Comparison of ENCODE assay signal across 8 cellular contexts in the genomic region with DNA sequence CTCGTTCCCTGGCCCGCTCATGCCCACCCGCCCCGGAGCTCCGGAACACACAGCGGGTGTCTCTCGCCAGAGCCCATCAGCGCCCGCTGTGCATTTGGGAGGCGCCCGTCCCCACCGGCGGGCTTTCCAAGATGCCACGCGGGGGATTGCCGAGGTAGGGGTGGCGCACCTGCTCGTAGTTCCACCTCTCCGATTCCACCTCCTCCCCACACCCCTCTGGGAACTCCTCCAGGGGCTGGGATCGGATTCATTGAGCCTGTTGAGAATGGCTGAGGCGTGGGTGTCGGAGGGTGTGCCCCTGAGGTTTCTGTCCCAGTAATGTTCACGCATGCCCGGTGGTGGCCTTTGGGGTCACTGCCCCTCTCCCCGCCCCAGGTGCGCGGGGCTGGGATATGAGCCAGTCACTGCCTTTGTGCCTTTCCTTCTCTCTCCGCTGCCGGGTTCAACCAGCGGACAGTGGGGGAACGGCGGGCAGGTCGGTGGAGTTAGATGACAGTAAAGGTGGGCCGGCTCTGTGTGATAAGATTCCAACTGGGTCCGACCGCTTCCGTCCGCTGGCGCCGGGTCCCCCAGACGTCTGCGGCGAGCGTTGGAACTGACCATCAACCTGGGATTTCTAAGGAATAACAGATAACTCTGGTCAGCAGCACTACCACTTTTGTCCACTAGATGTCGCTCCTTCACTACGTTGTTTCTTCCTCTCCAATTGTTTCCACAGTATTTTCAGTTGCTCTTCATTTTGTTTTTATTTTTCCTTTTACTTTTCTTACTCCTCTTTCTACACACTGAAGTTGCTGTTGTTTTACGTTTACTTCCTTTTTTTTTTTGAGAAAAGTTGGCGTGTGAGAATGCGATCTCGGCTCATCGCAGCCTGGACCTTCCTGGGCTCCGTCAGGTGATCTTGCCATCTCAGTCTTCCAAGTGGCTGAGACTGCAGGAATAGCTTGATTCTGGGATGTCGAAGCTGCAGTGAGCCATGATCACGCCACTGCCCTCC.
A peak's percentile ranks its signal among the peaks of the same experiment; 100 is the strongest.
DNase-seq lines count a peak whose midpoint lies in the region; ATAC-seq lines count a peak whose summit lies in the region.

No MANE protein-coding gene starts in this region.

- DNase-seq in activated CD4-positive, alpha-beta T cell treated with anti-CD3 and anti-CD28 coated beads for 24 hours (ENCODE audit: low read depth in 2 of 2), result peak; percentile 52 to 57
- DNase-seq in activated CD4-positive, alpha-beta T cell treated with anti-CD3 and anti-CD28 coated beads for 1 hour, result no peak
- DNase-seq in NCI-H345 (lab: John Stamatoyannopoulos, UW) (peak; percentile 44), medulla oblongata (ENCODE audit: extremely low spot score) (peak; percentile 87)
- DNase-seq in activated CD4-positive, alpha-beta T cell treated with anti-CD3 and anti-CD28 coated beads, Interleukin-2, amount 50 U/mL, for 4 hours, result peak; percentile 46 to 59
- peak; percentile 50 for DNase-seq in effector CD4-positive, alpha-beta T cell
- peak; percentile 10 to 54 (median 46) for DNase-seq in stimulated activated CD4-positive, alpha-beta T cell treated with anti-CD3 and anti-CD28 coated beads, TNF-alpha, amount 100 ng/mL, for 48 hours (ENCODE audit: low read depth in 3 of 3)

- ATAC-seq in HG02973 (IDR thresholded peaks at IDR 0.05; ENCODE audit: unreplicated experiment), result peak; percentile 51
